13 cellular contexts compared by ENCODE assay signal in genomic region chr7:107332488-107333269, GRCh38.
DNase-seq lines count a peak whose midpoint lies in the region; ATAC-seq and TF ChIP-seq lines count a peak whose summit lies in the region.
"Had no signal": no experiment of that assay in that cellular context is flagged by ENCODE, and none has a peak within 500 bp of the region (broad histone marks: within the 10 kb centered on the region; RNA-seq: fewer than 3 reads in every experiment).

No MANE protein-coding gene starts in this region.

- intact Hi-C loops in CD14-positive monocyte (cut with micrococcal nuclease), result no loop called here
- intact Hi-C loops in activated CD8-positive, alpha-beta T cell treated with anti-CD3 and anti-CD28 coated beads for 36 hours (cut with micrococcal nuclease), result no loop called here

- DNase-seq in CD14-positive monocyte (ENCODE audit: low spot score) (no peak), H4 (ENCODE audit: low spot score) (no peak), left lobe of liver (ENCODE audit: low spot score) (no peak), DMS 273 (lab: John Stamatoyannopoulos, UW; ENCODE audit: unreplicated experiment) (no peak)
- DNase-seq in activated CD8-positive, alpha-beta T cell treated with anti-CD3 and anti-CD28 coated beads for 36 hours, result no peak
- no peak for DNase-seq in activated CD4-positive, alpha-beta memory T cell treated with anti-CD3 and anti-CD28 coated beads, Interleukin-2, amount 10 ng/mL, durations not matched to agents 7 days and 5 days
- DNase-seq: amniotic stem cell, foreskin melanocyte, NCI-H1417, T1000 had no signal

- peaks cover 10% of the 10 kb centered on the region for H3K4me1 Mint-ChIP-seq in CD14-positive monocyte
- peaks cover 15% of the 10 kb centered on the region for H3K4me1 Mint-ChIP-seq in activated CD8-positive, alpha-beta T cell treated with anti-CD3 and anti-CD28 coated beads for 36 hours (ENCODE audit: low read depth)
- H3K4me1 Mint-ChIP-seq in activated CD4-positive, alpha-beta memory T cell treated with anti-CD3 and anti-CD28 coated beads, Interleukin-2, amount 10 ng/mL, durations not matched to agents 7 days and 5 days, result peaks cover 6% of the 10 kb centered on the region
- H3K4me1 Mint-ChIP-seq: nephron had no signal

- H3K4me3 Mint-ChIP-seq in CD14-positive monocyte, result peak overlapping the region in 1 of 2 donors; percentile 46
- peak overlapping the region; percentile 35 for H3K4me3 Mint-ChIP-seq in activated CD8-positive, alpha-beta T cell treated with anti-CD3 and anti-CD28 coated beads for 36 hours
- no peak overlapping the region for H3K4me3 Mint-ChIP-seq in activated CD4-positive, alpha-beta memory T cell treated with anti-CD3 and anti-CD28 coated beads, Interleukin-2, amount 10 ng/mL, durations not matched to agents 7 days and 5 days
- H3K4me3 Mint-ChIP-seq: nephron had no signal

- CTCF ChIA-PET in activated CD8-positive, alpha-beta T cell treated with anti-CD3 and anti-CD28 coated beads for 36 hours (lab: Charles Lee), result no interaction called here
- CTCF ChIA-PET in activated CD4-positive, alpha-beta memory T cell treated with anti-CD3 and anti-CD28 coated beads, Interleukin-2, amount 10 ng/mL, durations not matched to agents 7 days and 5 days (lab: Charles Lee), result no interaction called here

- ATAC-seq in GM18870 (IDR thresholded peaks at IDR 0.05; ENCODE audit: unreplicated experiment), result peak; percentile 61
- peak; percentile 67 for ATAC-seq in HG03175 (IDR thresholded peaks at IDR 0.05; ENCODE audit: unreplicated experiment)
- no peak for ATAC-seq in activated CD8-positive, alpha-beta T cell treated with anti-CD3 and anti-CD28 coated beads for 36 hours
- ATAC-seq in left lobe of liver, result no peak

- peak overlapping the region in 5 of 7 donors; percentile 5 to 63 (median 33) for H3K27ac Mint-ChIP-seq in CD14-positive monocyte
- peak overlapping the region; percentile 44 for H3K27ac Mint-ChIP-seq in activated CD8-positive, alpha-beta T cell treated with anti-CD3 and anti-CD28 coated beads for 36 hours
- no peak overlapping the region for H3K27ac Mint-ChIP-seq in activated CD4-positive, alpha-beta memory T cell treated with anti-CD3 and anti-CD28 coated beads, Interleukin-2, amount 10 ng/mL, durations not matched to agents 7 days and 5 days
- H3K27ac Mint-ChIP-seq: nephron had no signal

- no peaks in the 10 kb centered on the region for H3K27me3 Mint-ChIP-seq in CD14-positive monocyte (ENCODE audit: low read depth in 3 of 3)
- no peaks in the 10 kb centered on the region for H3K27me3 Mint-ChIP-seq in activated CD8-positive, alpha-beta T cell treated with anti-CD3 and anti-CD28 coated beads for 36 hours
- no peaks in the 10 kb centered on the region for H3K27me3 Mint-ChIP-seq in activated CD4-positive, alpha-beta memory T cell treated with anti-CD3 and anti-CD28 coated beads, Interleukin-2, amount 10 ng/mL, durations not matched to agents 7 days and 5 days

- TF ChIP-seq CTCF in CD14-positive monocyte (IDR thresholded peaks at IDR 0.05), result no peak
- TF ChIP-seq CTCF in activated CD8-positive, alpha-beta T cell treated with anti-CD3 and anti-CD28 coated beads for 36 hours (IDR thresholded peaks at IDR 0.05), result no peak

- POLR2A ChIA-PET in activated CD8-positive, alpha-beta T cell treated with anti-CD3 and anti-CD28 coated beads for 36 hours (lab: Charles Lee), result no interaction called here
- POLR2A ChIA-PET in activated CD4-positive, alpha-beta memory T cell treated with anti-CD3 and anti-CD28 coated beads, Interleukin-2, amount 10 ng/mL, durations not matched to agents 7 days and 5 days (lab: Charles Lee), result no interaction called here

- H3K9me3 Mint-ChIP-seq in CD14-positive monocyte, result peaks cover 0 to 6% (median 0%) of the 10 kb centered on the region in 7 donors
- no peaks in the 10 kb centered on the region for H3K9me3 Mint-ChIP-seq in activated CD8-positive, alpha-beta T cell treated with anti-CD3 and anti-CD28 coated beads for 36 hours
- peaks cover 2% of the 10 kb centered on the region for H3K9me3 Mint-ChIP-seq in activated CD4-positive, alpha-beta memory T cell treated with anti-CD3 and anti-CD28 coated beads, Interleukin-2, amount 10 ng/mL, durations not matched to agents 7 days and 5 days

- H3K36me3 Mint-ChIP-seq in CD14-positive monocyte, result peaks cover 6 to 7% of the 10 kb centered on the region in 2 donors
- peaks cover 6% of the 10 kb centered on the region for H3K36me3 Mint-ChIP-seq in activated CD8-positive, alpha-beta T cell treated with anti-CD3 and anti-CD28 coated beads for 36 hours (ENCODE audit: low read depth)
- H3K36me3 Mint-ChIP-seq in activated CD4-positive, alpha-beta memory T cell treated with anti-CD3 and anti-CD28 coated beads, Interleukin-2, amount 10 ng/mL, durations not matched to agents 7 days and 5 days (ENCODE audit: low read depth), result peaks cover 8% of the 10 kb centered on the region

Comparison
In these comparisons a context has a peak if more than half of its experiments do, and no peak if none do; other contexts are left out.
1. ATAC-seq: peak in GM18870 (single experiment) and HG03175 (single experiment); none in activated CD8-positive, alpha-beta T cell treated with anti-CD3 and anti-CD28 coated beads for 36 hours (single experiment) and left lobe of liver (single experiment).